8 cellular contexts compared by ENCODE assay signal in the genomic region with DNA sequence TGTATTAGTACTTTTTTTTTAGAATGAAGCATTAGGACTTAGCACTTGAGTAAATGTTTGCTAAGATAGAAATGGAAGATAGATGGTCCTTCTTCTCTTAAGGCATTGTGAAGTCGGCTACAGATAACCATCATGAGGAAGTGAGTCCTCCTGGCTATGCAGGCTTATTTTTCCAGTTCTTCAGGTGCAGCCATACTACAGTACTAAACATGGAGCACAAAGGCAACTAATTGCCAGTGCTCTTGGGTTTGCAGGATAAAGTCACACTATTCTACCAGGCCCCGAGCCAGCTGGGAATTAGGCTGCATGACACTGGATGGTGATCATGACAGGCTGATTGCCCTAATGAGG.
DNase-seq lines count a peak whose midpoint lies in the region; ATAC-seq, FAIRE-seq and TF ChIP-seq lines count a peak whose summit lies in the region.

No MANE protein-coding gene starts in this region.

- CTCF ChIA-PET in K562 (lab: Yijun Ruan, JAX; ENCODE audit: low intra/inter-chr PET ratio) = no interaction called here

- H3K4me3 ChIP-seq in AG10803 (ENCODE audit: low read length) (peak overlapping the region; percentile 80; the same call in 1 of the 2 replicates), GM23338 (no peak overlapping the region), K562 (no peak overlapping the region)

- no peak for TF ChIP-seq POLR2A in K562 (conservative IDR thresholded peaks at IDR 0.05)

- no peaks in the 10 kb centered on the region; the same call in 1 of the 2 replicates for H3F3A ChIP-seq in GM23338 (replicated peaks; ENCODE audit: low read depth)

- H4K20me1 ChIP-seq in GM23338 (replicated peaks; ENCODE audit: insufficient read depth) (no peaks in the 10 kb centered on the region), K562 (replicated peaks; ENCODE audit: control insufficient read depth, insufficient read depth, low read length) (no peaks in the 10 kb centered on the region)

- H2AFZ ChIP-seq in GM23338 = no peak overlapping the region
- no peak overlapping the region for H2AFZ ChIP-seq in K562 (ENCODE audit: low read depth, low read length)

- H3K27ac Mint-ChIP-seq in GM23338 (peak overlapping the region; percentile 72), natural killer cell (peak overlapping the region; percentile 84 to 95)

- H3K79me2 ChIP-seq in GM23338 (replicated peaks; ENCODE audit: insufficient read depth) (peaks cover 91% of the 10 kb centered on the region), K562 (ENCODE audit: control insufficient read depth, insufficient read depth, low read length) (no peaks in the 10 kb centered on the region)

- H3K4me1 Mint-ChIP-seq in GM23338 (peaks cover 61% of the 10 kb centered on the region), natural killer cell (peaks cover 56 to 62% of the 10 kb centered on the region in 2 donors)

- H3K9me3 ChIP-seq in K562 (replicated peaks; ENCODE audit: control insufficient read depth, insufficient read depth, low read depth, low read length) = no peaks in the 10 kb centered on the region

- H3K27ac ChIP-seq in GM23338 (ENCODE audit: low read depth) (0 out of 2 replicates have a peak overlapping the region, but pooled peaks have one; percentile 83), K562 (ENCODE audit: extremely low read depth, low read depth, low read length) (no peak overlapping the region)

- no peak overlapping the region for H3K9ac ChIP-seq in K562 (ENCODE audit: insufficient read depth in 1 of 2, low read depth in 2 of 2, low read length in 2 of 2)

- TF ChIP-seq CTCF in AG10803 (conservative IDR thresholded peaks at IDR 0.05; ENCODE audit: low read length) (no peak), GM23338 (conservative IDR thresholded peaks at IDR 0.05; ENCODE audit: low read depth in 2 of 2) (no peak), K562 (IDR thresholded peaks at IDR 0.05 in 2 of 3, conservative IDR thresholded peaks at IDR 0.05 in 1 of 3; ENCODE audit: insufficient read depth in 2 of 3, low read depth in 1 of 3, low read length in 3 of 3) (no peak), natural killer cell (IDR thresholded peaks at IDR 0.05) (no peak)

- H3K9me2 ChIP-seq in GM23338 (ENCODE audit: insufficient read depth) = no peaks in the 10 kb centered on the region

- H3K4me3 Mint-ChIP-seq in GM23338 (no peak overlapping the region), natural killer cell (peak overlapping the region; percentile 90)

- no peak for FAIRE-seq in K562 (lab: Jason Lieb, UNC)

- POLR2A ChIA-PET in K562 (lab: Yijun Ruan, JAX) = no interaction called here

- H3K4me2 ChIP-seq in GM23338 = peak overlapping the region; percentile 83
- H3K4me2 ChIP-seq in K562 (ENCODE audit: insufficient read depth, low read length) = no peak overlapping the region

- H3K36me3 ChIP-seq in GM23338 (ENCODE audit: insufficient read depth) (no peaks in the 10 kb centered on the region), K562 (ENCODE audit: control insufficient read depth, insufficient read depth, low read length) (no peaks in the 10 kb centered on the region)

- intact Hi-C loops in K562 (cut with micrococcal nuclease) (no loop called here), natural killer cell (cut with micrococcal nuclease) (loop anchor here (5.0 kb wide), 1 partner anchor 34 kb away; no protein-coding TSS in a partner anchor)

- H3K9me1 ChIP-seq in K562 (ENCODE audit: control insufficient read depth, insufficient read depth, low read length) = no peaks in the 10 kb centered on the region

- H3K9me3 Mint-ChIP-seq in GM23338 = no peaks in the 10 kb centered on the region
- H3K9me3 Mint-ChIP-seq in natural killer cell = no peaks in the 10 kb centered on the region

- no TSS peak for BruUV-seq in K562 (replicated peaks; lab: Mats Ljungman, UMichigan)

- H3K4me1 ChIP-seq in GM23338 (ENCODE audit: insufficient read depth) (peaks cover 69% of the 10 kb centered on the region), K562 (replicated peaks in 1 of 2; ENCODE audit: control insufficient read depth in 2 of 2, insufficient read depth in 2 of 2, low read length in 2 of 2) (no peaks in the 10 kb centered on the region)

- DNase-seq in AG10803 (ENCODE audit: low read depth) (no peak), GM23338 (ENCODE audit: low spot score) (no peak), K562 (ENCODE audit: extremely low read depth in 1 of 4, low spot score in 3 of 4) (no peak), natural killer cell (no peak), COR-L47 (lab: John Stamatoyannopoulos, UW) (no peak), NCI-H446 (lab: John Stamatoyannopoulos, UW) (no peak)

- 7% methylated on average over 2 of the region's 2 CpGs for WGBS in K562 (ENCODE audit: insufficient coverage, low coverage, missing lambda C conversion rate)

- in situ Hi-C loops in K562 (cut with MboI) = no loop called here

- no peak for TF ChIP-seq EP300 in K562 (IDR thresholded peaks at IDR 0.05; ENCODE audit: low read length)

- H3K27me3 Mint-ChIP-seq in GM23338 (ENCODE audit: insufficient read depth, low read depth, poor library complexity) (peaks cover 3% of the 10 kb centered on the region), natural killer cell (ENCODE audit: low read depth in 2 of 2) (peaks cover 0 to 2% of the 10 kb centered on the region in 2 donors)

- TF ChIP-seq RAD21 in K562 (CRISPR knock-in tag; conservative IDR thresholded peaks at IDR 0.05 in 1 of 2, IDR thresholded peaks at IDR 0.05 in 1 of 2) = no peak

- no peak for ATAC-seq in GM23338
- no peak for ATAC-seq in K562
- ATAC-seq in natural killer cell = no peak
- no peak for ATAC-seq in HG03196 (IDR thresholded peaks at IDR 0.05; ENCODE audit: unreplicated experiment)
- ATAC-seq in HG02852 (IDR thresholded peaks at IDR 0.05; ENCODE audit: unreplicated experiment) = no peak

- no peaks in the 10 kb centered on the region for H3K27me3 ChIP-seq in GM23338 (ENCODE audit: insufficient read depth)
- H3K27me3 ChIP-seq in K562 (ENCODE audit: control insufficient read depth in 2 of 2, insufficient read depth in 2 of 2, low read length in 2 of 2) = peaks cover 2 to 6% of the 10 kb centered on the region in 2 experiments; a peak in 1 of 5 replicates

- H3K36me3 Mint-ChIP-seq in GM23338 (ENCODE audit: low read depth) (peaks cover 3% of the 10 kb centered on the region; the same call in 1 of the 3 replicates), natural killer cell (no peaks in the 10 kb centered on the region)

TF ChIP-seq in GM23338, 12 proteins besides CTCF, POLR2A, EP300 and RAD21 (continues in another document):
- TF ChIP-seq NANOG (IDR thresholded peaks at IDR 0.05; ENCODE audit: borderline replicate concordance) (no peak), ZNF114 (CRISPR knock-in tag; IDR thresholded peaks at IDR 0.05) (no peak), STAT1 (IDR thresholded peaks at IDR 0.05; ENCODE audit: unreplicated experiment) (no peak), ETS1 (IDR thresholded peaks at IDR 0.05) (no peak), ZNF331 (CRISPR knock-in tag; IDR thresholded peaks at IDR 0.05; ENCODE audit: low read depth) (no peak), POLR2AphosphoS5 (IDR thresholded peaks at IDR 0.05; ENCODE audit: low read depth) (no peak), EZH2phosphoT487 (IDR thresholded peaks at IDR 0.05; ENCODE audit: unreplicated experiment) (no peak)

TF ChIP-seq in K562, 482 proteins besides CTCF, POLR2A, EP300 and RAD21:
- no peak for TF ChIP-seq MLLT1 (IDR thresholded peaks at IDR 0.05)
- TF ChIP-seq SPI1 (IDR thresholded peaks at IDR 0.05; ENCODE audit: borderline replicate concordance, low read depth, low read length) = 0 out of 2 replicates have a peak, but pooled peaks have one; percentile 7
TF ChIP-seq in K562: peak in this region for 1.
